35 cellular contexts compared by ENCODE assay signal in the genomic region with DNA sequence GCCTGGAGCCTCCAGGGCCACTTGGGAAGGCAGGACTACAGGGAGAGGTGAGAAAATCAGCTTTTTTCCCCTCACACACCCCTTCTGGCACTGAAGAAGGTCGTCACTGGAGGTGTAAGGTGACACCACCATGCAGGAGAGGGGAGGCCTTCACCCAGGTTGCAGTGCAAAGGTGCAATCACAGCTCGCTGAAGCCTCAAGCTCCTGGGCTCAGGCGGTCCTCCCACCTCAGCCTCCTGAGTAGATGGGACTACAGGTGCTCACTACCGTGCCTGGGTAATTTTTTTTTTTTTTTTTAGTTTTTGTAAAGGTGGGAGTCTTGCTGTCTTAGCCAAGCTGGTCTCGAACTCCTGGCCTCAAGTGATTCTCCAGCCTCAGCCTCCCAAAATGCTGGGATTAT.
"Had no signal": no experiment of that assay in that cellular context is flagged by ENCODE, and none has a peak within 500 bp of the region (broad histone marks: within the 10 kb centered on the region; RNA-seq: fewer than 3 reads in every experiment).

No MANE protein-coding gene starts in this region.

- H3K4me1 Mint-ChIP-seq: activated B cell treated with CpG ODN at 0.5 μM for 24 hours; activated T-helper 17 cell treated with anti-CD3 and anti-CD28 coated beads, Interleukin-2, amount 50 U/mL, for 72 hours; central memory CD8-positive, alpha-beta T cell had no signal

- H3K4me3 ChIP-seq: esophagus muscularis mucosa, gastrocnemius medialis, heart left ventricle had no signal

- H3K27ac Mint-ChIP-seq: activated B cell treated with CpG ODN at 0.5 μM for 24 hours; activated CD8-positive, alpha-beta T cell treated with anti-CD3 and anti-CD28 coated beads for 36 hours; activated naive CD8-positive, alpha-beta T cell; activated T-helper 17 cell treated with anti-CD3 and anti-CD28 coated beads, Interleukin-2, amount 50 U/mL, for 72 hours; effector memory CD8-positive, alpha-beta T cell; T-helper 17 cell; T-helper 2 cell treated with Interferon-gamma antibody and Interleukin-4, amounts not matched to agents 5 μg/mL and 100 μg/mL, for 36 hours had no signal

- H3K9me3 Mint-ChIP-seq: activated B cell treated with CpG ODN at 0.5 μM for 24 hours; activated CD8-positive, alpha-beta T cell treated with anti-CD3 and anti-CD28 coated beads for 36 hours; activated T-cell treated with anti-CD3 and anti-CD28 coated beads, Interleukin-2, amount 50 U/mL, for 4 hours; activated T-helper 17 cell treated with anti-CD3 and anti-CD28 coated beads, Interleukin-2, amount 50 U/mL, for 72 hours; central memory CD8-positive, alpha-beta T cell; effector memory CD8-positive, alpha-beta T cell; T-helper 2 cell treated with Interferon-gamma antibody and Interleukin-4, amounts not matched to agents 5 μg/mL and 100 μg/mL, for 36 hours had no signal

- H3K27ac ChIP-seq: brain microvascular endothelial cell, esophagus muscularis mucosa, foreskin keratinocyte, gastrocnemius medialis, heart left ventricle, WERI-Rb-1 had no signal

- H3K4me1 ChIP-seq: foreskin keratinocyte had no signal

- DNase-seq: activated B cell treated with CpG ODN at 0.5 μM for 24 hours; activated CD4-positive, alpha-beta T cell treated with anti-CD3 and anti-CD28 coated beads for 48 hours; activated CD4-positive, alpha-beta T cell treated with anti-CD3 and anti-CD28 coated beads, Interleukin-2, amount 50 U/mL, for 1 hour; activated CD4-positive, alpha-beta T cell treated with anti-CD3 and anti-CD28 coated beads, Interleukin-2, amount 50 U/mL, for 48 hours; activated CD8-positive, alpha-beta memory T cell treated with anti-CD3 and anti-CD28 coated beads for 24 hours; activated CD8-positive, alpha-beta T cell treated with anti-CD3 and anti-CD28 coated beads for 36 hours; activated effector memory CD4-positive, alpha-beta T cell treated with Interleukin-2 at 50 U/mL for 16 hours; activated gamma-delta T cell treated with Interleukin-2 at 50 U/mL for 16 hours; activated naive CD4-positive, alpha-beta T cell treated with anti-CD3 and anti-CD28 coated beads, Interleukin-2, amount 50 U/mL, for 16 hours; activated naive CD4-positive, alpha-beta T cell treated with Interleukin-2 at 50 U/mL for 16 hours; activated T-cell treated with anti-CD3 and anti-CD28 coated beads, Interleukin-2, amount 50 U/mL, for 4 hours; amniotic stem cell; anterior cingulate cortex; brain microvascular endothelial cell; cortex of kidney; dermis blood vessel endothelial cell; effector CD4-positive, alpha-beta T cell; effector memory CD8-positive, alpha-beta T cell; erythroblast; foreskin keratinocyte; gastrocnemius medialis; glutamatergic neuron; heart left ventricle; T-helper 17 cell; T1000; WERI-Rb-1 had no signal

- FAIRE-seq: astrocyte, bronchial epithelial cell, colon had no signal

- H3K9me3 ChIP-seq: gastrocnemius medialis had no signal

- ATAC-seq: activated CD4-positive, CD25-positive, alpha-beta regulatory T cell treated with anti-CD3 and anti-CD28 coated beads, Interleukin-2, amount 50 U/mL, for 24 hours; activated CD8-positive, alpha-beta T cell treated with anti-CD3 and anti-CD28 coated beads for 36 hours; activated T-cell treated with anti-CD3 and anti-CD28 coated beads, Interleukin-2, amount 50 U/mL, for 4 hours; activated T-helper 17 cell treated with anti-CD3 and anti-CD28 coated beads, Interleukin-2, amount 50 U/mL, for 72 hours; effector memory CD8-positive, alpha-beta T cell; foreskin keratinocyte; gastrocnemius medialis; heart left ventricle; T-helper 17 cell had no signal

- H3K36me3 ChIP-seq: brain microvascular endothelial cell, esophagus muscularis mucosa, gastrocnemius medialis, heart left ventricle, WERI-Rb-1 had no signal

- H3K4me3 Mint-ChIP-seq: activated B cell treated with CpG ODN at 0.5 μM for 24 hours; activated CD8-positive, alpha-beta T cell treated with anti-CD3 and anti-CD28 coated beads for 36 hours; activated naive CD8-positive, alpha-beta T cell; activated T-cell treated with anti-CD3 and anti-CD28 coated beads, Interleukin-2, amount 50 U/mL, for 4 hours; activated T-helper 17 cell treated with anti-CD3 and anti-CD28 coated beads, Interleukin-2, amount 50 U/mL, for 72 hours; central memory CD8-positive, alpha-beta T cell; effector memory CD8-positive, alpha-beta T cell; T-helper 17 cell; T-helper 2 cell treated with Interferon-gamma antibody and Interleukin-4, amounts not matched to agents 5 μg/mL and 100 μg/mL, for 36 hours had no signal
